Comparison of ENCODE assay signal across 12 cellular contexts in the genomic region with DNA sequence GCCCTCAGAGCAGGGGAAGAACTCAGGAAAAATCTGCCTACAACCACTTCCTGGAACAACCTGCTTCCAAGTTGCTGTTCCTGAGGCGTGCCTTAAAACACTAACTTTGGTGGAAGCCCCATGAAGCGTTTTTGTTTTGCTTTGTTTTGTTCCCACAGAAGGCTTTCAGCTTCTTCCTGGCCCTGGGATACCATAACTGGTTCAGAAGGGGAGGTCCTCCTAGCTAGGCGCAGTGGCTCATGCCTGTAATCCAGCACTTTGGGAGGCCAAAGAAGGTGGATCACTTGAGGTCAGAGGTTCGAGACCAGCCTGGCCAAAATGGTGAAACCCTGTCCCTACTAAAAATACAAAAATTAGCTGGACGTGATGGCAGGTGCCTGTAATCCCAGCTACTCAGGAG. TPM values are rescaled to one million over a fixed set of nuclear protein-coding genes. Genes with fewer than 3 reads are reported as not detected.
A peak's percentile ranks its signal among the peaks of the same experiment; 100 is the strongest.
DNase-seq lines count a peak whose midpoint lies in the region; ATAC-seq and TF ChIP-seq lines count a peak whose summit lies in the region.
"Had no signal": no experiment of that assay in that cellular context is flagged by ENCODE, and none has a peak within 500 bp of the region (broad histone marks: within the 10 kb centered on the region; RNA-seq: fewer than 3 reads in every experiment).

No MANE protein-coding gene starts in this region.

- no peak overlapping the region for H3K27ac Mint-ChIP-seq in activated naive CD4-positive, alpha-beta T cell treated with anti-CD3 and anti-CD28 coated beads for 36 hours
- peak overlapping the region; percentile 95 for H3K27ac Mint-ChIP-seq in activated T-helper 2 cell treated with anti-CD3 and anti-CD28 coated beads, Interferon-gamma antibody, Interleukin-2, Interleukin-4, amounts not matched to agents 10 μg/mL and 5 μg/mL and 100 μg/mL, durations not matched to agents 14 hours and 24 hours and 36 hours

- TF ChIP-seq CTCF in testis (IDR thresholded peaks at IDR 0.05) (no peak), brain microvascular endothelial cell (IDR thresholded peaks at IDR 0.05; ENCODE audit: low read depth, low read length, missing control alignments) (no peak)

- no peak for TF ChIP-seq POLR2A in testis (IDR thresholded peaks at IDR 0.05)

- H3K27me3 ChIP-seq in testis (no peaks in the 10 kb centered on the region), brain microvascular endothelial cell (replicated peaks) (no peaks in the 10 kb centered on the region)

- H3K4me1 Mint-ChIP-seq in activated naive CD4-positive, alpha-beta T cell treated with anti-CD3 and anti-CD28 coated beads for 36 hours (ENCODE audit: low read depth): peaks cover 23% of the 10 kb centered on the region
- H3K4me1 Mint-ChIP-seq in activated T-helper 2 cell treated with anti-CD3 and anti-CD28 coated beads, Interferon-gamma antibody, Interleukin-2, Interleukin-4, amounts not matched to agents 10 μg/mL and 5 μg/mL and 100 μg/mL, durations not matched to agents 14 hours and 24 hours and 36 hours (ENCODE audit: low read depth): peaks cover 17% of the 10 kb centered on the region

- peak overlapping the region; percentile 49 for H3K27ac ChIP-seq in mesodermal cell (ENCODE audit: low read depth, low read length, severe bottlenecking)
- peak overlapping the region; percentile 99 for H3K27ac ChIP-seq in testis
- no peak overlapping the region for H3K27ac ChIP-seq in brain microvascular endothelial cell

- no peaks in the 10 kb centered on the region for H3K27me3 Mint-ChIP-seq in activated naive CD4-positive, alpha-beta T cell treated with anti-CD3 and anti-CD28 coated beads for 36 hours (ENCODE audit: low read depth)
- H3K27me3 Mint-ChIP-seq in activated T-helper 2 cell treated with anti-CD3 and anti-CD28 coated beads, Interferon-gamma antibody, Interleukin-2, Interleukin-4, amounts not matched to agents 10 μg/mL and 5 μg/mL and 100 μg/mL, durations not matched to agents 14 hours and 24 hours and 36 hours (ENCODE audit: low read depth): no peaks in the 10 kb centered on the region

- H3K36me3 Mint-ChIP-seq in activated naive CD4-positive, alpha-beta T cell treated with anti-CD3 and anti-CD28 coated beads for 36 hours (ENCODE audit: low read depth): peaks cover 11% of the 10 kb centered on the region
- peaks cover 15% of the 10 kb centered on the region for H3K36me3 Mint-ChIP-seq in activated T-helper 2 cell treated with anti-CD3 and anti-CD28 coated beads, Interferon-gamma antibody, Interleukin-2, Interleukin-4, amounts not matched to agents 10 μg/mL and 5 μg/mL and 100 μg/mL, durations not matched to agents 14 hours and 24 hours and 36 hours (ENCODE audit: low read depth)

- H3K36me3 ChIP-seq in mesodermal cell (ENCODE audit: control insufficient read depth, insufficient read depth, low read length) (peaks cover 25% of the 10 kb centered on the region), testis (ENCODE audit: low read depth, missing control alignments) (no peaks in the 10 kb centered on the region), brain microvascular endothelial cell (replicated peaks) (peaks cover 6% of the 10 kb centered on the region)

- H3K4me1 ChIP-seq in mesodermal cell (ENCODE audit: control insufficient read depth, insufficient read depth, low read length, poor library complexity, severe bottlenecking) (peaks cover 18% of the 10 kb centered on the region), testis (peaks cover 33% of the 10 kb centered on the region)

- in situ Hi-C loops in brain microvascular endothelial cell (cut with HindIII; ENCODE audit: low pct_ligation_motif_present, low sequenced_read_pairs): no loop called here

- WGBS in mesodermal cell (ENCODE audit: insufficient coverage in 2 of 2), 2 experiments: 85 to 92% methylated on average over 2 to 5 of the region's 5 CpGs
- WGBS in testis, 2 donors: 56 to 82% methylated on average over 4 to 5 of the region's 5 CpGs

- H3K4me3 Mint-ChIP-seq in activated naive CD4-positive, alpha-beta T cell treated with anti-CD3 and anti-CD28 coated beads for 36 hours: peak overlapping the region; percentile 83
- H3K4me3 Mint-ChIP-seq in activated T-helper 2 cell treated with anti-CD3 and anti-CD28 coated beads, Interferon-gamma antibody, Interleukin-2, Interleukin-4, amounts not matched to agents 10 μg/mL and 5 μg/mL and 100 μg/mL, durations not matched to agents 14 hours and 24 hours and 36 hours (ENCODE audit: low read depth): peak overlapping the region; percentile 90

- intact Hi-C loops in activated naive CD4-positive, alpha-beta T cell treated with anti-CD3 and anti-CD28 coated beads for 36 hours (cut with micrococcal nuclease): loop anchor here (5.0 kb wide), 1 partner anchor 765 kb away; a partner anchor contains a TSS
- intact Hi-C loops in activated T-helper 2 cell treated with anti-CD3 and anti-CD28 coated beads, Interferon-gamma antibody, Interleukin-2, Interleukin-4, amounts not matched to agents 10 μg/mL and 5 μg/mL and 100 μg/mL, durations not matched to agents 14 hours and 24 hours and 36 hours (cut with micrococcal nuclease): loop anchor here (2.0 kb wide), 1 partner anchor 375 kb away; a partner anchor contains a TSS
- intact Hi-C loops in testis (cut with DNase I; ENCODE audit: low total_unique reads): no loop called here

- H3K9me3 Mint-ChIP-seq in activated naive CD4-positive, alpha-beta T cell treated with anti-CD3 and anti-CD28 coated beads for 36 hours: no peaks in the 10 kb centered on the region
- no peaks in the 10 kb centered on the region for H3K9me3 Mint-ChIP-seq in activated T-helper 2 cell treated with anti-CD3 and anti-CD28 coated beads, Interferon-gamma antibody, Interleukin-2, Interleukin-4, amounts not matched to agents 10 μg/mL and 5 μg/mL and 100 μg/mL, durations not matched to agents 14 hours and 24 hours and 36 hours

- ATAC-seq in HG02678 (IDR thresholded peaks at IDR 0.05; ENCODE audit: unreplicated experiment): no peak
- no peak for ATAC-seq in HG02852 (IDR thresholded peaks at IDR 0.05; ENCODE audit: unreplicated experiment)

- no peaks in the 10 kb centered on the region for H3K9me3 ChIP-seq in mesodermal cell (ENCODE audit: control insufficient read depth, low read length)
- no peaks in the 10 kb centered on the region for H3K9me3 ChIP-seq in testis

- no peak for DNase-seq in activated naive CD4-positive, alpha-beta T cell treated with anti-CD3 and anti-CD28 coated beads for 36 hours
- DNase-seq in activated naive CD4-positive, alpha-beta T cell treated with anti-CD3 and anti-CD28 coated beads, Interleukin-2, amount 50 U/mL, for 16 hours: no peak
- DNase-seq in activated T-helper 2 cell treated with anti-CD3 and anti-CD28 coated beads, Interferon-gamma antibody, Interleukin-2, Interleukin-4, amounts not matched to agents 10 μg/mL and 5 μg/mL and 100 μg/mL, durations not matched to agents 14 hours and 24 hours and 36 hours (ENCODE audit: low spot score): no peak
- DNase-seq in testis (no peak), brain microvascular endothelial cell (no peak)
- DNase-seq: GDM1, trophoblast cell had no signal

- CTCF ChIA-PET in activated naive CD4-positive, alpha-beta T cell treated with anti-CD3 and anti-CD28 coated beads for 36 hours (lab: Charles Lee): interaction anchor here (1.2 to 2.9 kb wide), 4 partner anchors 15 to 247 kb away, joined by 3 to 17 read pairs (median 6); no protein-coding TSS in a partner anchor

- H3K4me3 ChIP-seq in mesodermal cell (ENCODE audit: extremely low read depth, insufficient read depth, low read length, poor library complexity, severe bottlenecking) (no peak overlapping the region), testis (no peak overlapping the region), brain microvascular endothelial cell (ENCODE audit: low read depth, low read length) (no peak overlapping the region)

RNA-seq across cellular contexts. Expression of a gene that starts 1.2 kb away (rescaled TPM):
- 10 to 100 TPM; 18.3 to 20.3 TPM for total RNA-seq in activated naive CD4-positive, alpha-beta T cell treated with anti-CD3 and anti-CD28 coated beads for 36 hours
- total RNA-seq in activated T-helper 2 cell treated with anti-CD3 and anti-CD28 coated beads, Interferon-gamma antibody, Interleukin-2, Interleukin-4, amounts not matched to agents 10 μg/mL and 5 μg/mL and 100 μg/mL, durations not matched to agents 14 hours and 24 hours and 36 hours: 36.9 and 40.7 TPM in 2 replicates
- polyA plus RNA-seq in mesodermal cell (2013, experiment 1 of 2): 34.9 TPM
- polyA plus RNA-seq in mesodermal cell (2013, experiment 2 of 2): 30.8 TPM
- 100 to 1,000 TPM in 1 of 2 donors, 10 to 100 TPM in 1; 97.4 to 134 TPM for total RNA-seq in testis
- 96.0 TPM for polyA plus RNA-seq in testis (ENCODE audit: insufficient read depth, low read depth, low replicate concordance)

RNA-seq across cellular contexts. Expression of a gene that starts 12.1 kb away (rescaled TPM):
- not detected for total RNA-seq in activated naive CD4-positive, alpha-beta T cell treated with anti-CD3 and anti-CD28 coated beads for 36 hours
- 0.16 TPM in 1 of 2 replicates, not detected in the other for total RNA-seq in activated T-helper 2 cell treated with anti-CD3 and anti-CD28 coated beads, Interferon-gamma antibody, Interleukin-2, Interleukin-4, amounts not matched to agents 10 μg/mL and 5 μg/mL and 100 μg/mL, durations not matched to agents 14 hours and 24 hours and 36 hours
- not detected for polyA plus RNA-seq in mesodermal cell (2013, experiment 1 of 2)
- polyA plus RNA-seq in mesodermal cell (2013, experiment 2 of 2): not detected
- 1 to 10 TPM; 5.5 to 5.9 TPM for total RNA-seq in testis
- 11.7 TPM for polyA plus RNA-seq in testis (ENCODE audit: insufficient read depth, low read depth, low replicate concordance)
- total RNA-seq: glomerular endothelial cell, pulmonary artery endothelial cell had no signal

RNA-seq across cellular contexts. Expression of a gene that starts 15.5 kb away (rescaled TPM):
- total RNA-seq in activated naive CD4-positive, alpha-beta T cell treated with anti-CD3 and anti-CD28 coated beads for 36 hours: under 1 TPM; 0.33 to 0.37 TPM
- total RNA-seq in activated T-helper 2 cell treated with anti-CD3 and anti-CD28 coated beads, Interferon-gamma antibody, Interleukin-2, Interleukin-4, amounts not matched to agents 10 μg/mL and 5 μg/mL and 100 μg/mL, durations not matched to agents 14 hours and 24 hours and 36 hours: 1.2 and 2.3 TPM in 2 replicates
- 17.4 TPM for polyA plus RNA-seq in mesodermal cell (2013, experiment 1 of 2)
- polyA plus RNA-seq in mesodermal cell (2013, experiment 2 of 2): 14.4 TPM
- total RNA-seq in testis: 1 to 10 TPM; 5.1 to 6.3 TPM
- 4.0 TPM for polyA plus RNA-seq in testis (ENCODE audit: insufficient read depth, low read depth, low replicate concordance)

RNA-seq across cellular contexts. Expression of a gene that starts 26.2 kb away (rescaled TPM):
- total RNA-seq in activated naive CD4-positive, alpha-beta T cell treated with anti-CD3 and anti-CD28 coated beads for 36 hours: 10 to 100 TPM; 93.5 to 97.7 TPM
- total RNA-seq in activated T-helper 2 cell treated with anti-CD3 and anti-CD28 coated beads, Interferon-gamma antibody, Interleukin-2, Interleukin-4, amounts not matched to agents 10 μg/mL and 5 μg/mL and 100 μg/mL, durations not matched to agents 14 hours and 24 hours and 36 hours: 92.0 and 95.7 TPM in 2 replicates
- polyA plus RNA-seq in mesodermal cell (2013, experiment 1 of 2): 4.5 TPM
- 4.2 TPM for polyA plus RNA-seq in mesodermal cell (2013, experiment 2 of 2)
- total RNA-seq in testis: 10 to 100 TPM; 34.0 to 49.7 TPM
- 27.2 TPM for polyA plus RNA-seq in testis (ENCODE audit: insufficient read depth, low read depth, low replicate concordance)
